ENCODE assay signal across 8 cellular contexts in genomic region chr3:51974963-51975856, GRCh38. TPM values are rescaled to one million over a fixed set of nuclear protein-coding genes. Genes with fewer than 3 reads are reported as not detected.
DNase-seq lines count a peak whose midpoint lies in the region; ATAC-seq and TF ChIP-seq lines count a peak whose summit lies in the region.

Gene ABHD14A, plus strand, starts transcription at chr3:51975064. Its CDS starts 72 bp downstream, at chr3:51975136.

- H3K36me3 Mint-ChIP-seq in immature natural killer cell = no peaks in the 10 kb centered on the region

- H3K4me2 ChIP-seq in smooth muscle cell = peak within 1 kb of the TSS; percentile 98

- peaks cover 3 to 9% (median 5%) of the 10 kb centered on the region in 3 donors for H3K27me3 Mint-ChIP-seq in immature natural killer cell (ENCODE audit: low read depth in 3 of 3)

- peak; percentile 72 for DNase-seq in ELR (ENCODE audit: low read depth)
- peak; percentile 50 for DNase-seq in MV-4-11 (lab: John Stamatoyannopoulos, UW)
- peak; percentile 69 for DNase-seq in WERI-Rb-1
- DNase-seq in cardiac fibroblast (ENCODE audit: low read depth in 2 of 2) = peak; percentile 59 to 74
- peak; percentile 77 to 81 (median 80) for DNase-seq in immature natural killer cell
- peak; percentile 39 for DNase-seq in smooth muscle cell (lab: John Stamatoyannopoulos, UW; ENCODE audit: unreplicated experiment)
- no peak for DNase-seq in NCI-H187 treated with DMSO at 0.1 percent for 48 hours (lab: John Stamatoyannopoulos, UW)

- TF ChIP-seq CTCF in WERI-Rb-1 (IDR thresholded peaks at IDR 0.05; ENCODE audit: low read depth, low read length) (no peak), cardiac fibroblast (IDR thresholded peaks at IDR 0.05; ENCODE audit: low read depth, low read length) (no peak), smooth muscle cell (IDR thresholded peaks at IDR 0.05; ENCODE audit: borderline replicate concordance, insufficient read depth, poor library complexity, severe bottlenecking) (peak; percentile 6)

- no peak within 1 kb of the TSS for H3K9ac ChIP-seq in smooth muscle cell (ENCODE audit: low read depth)

- 4% methylated on average over 59 of the region's 63 CpGs for WGBS in smooth muscle cell (ENCODE audit: low lambda C conversion rate)

- peaks cover 36 to 41% of the 10 kb centered on the region in 2 donors for H3K4me1 Mint-ChIP-seq in immature natural killer cell

- H3K4me1 ChIP-seq in smooth muscle cell (ENCODE audit: low read depth) = peaks cover 21% of the 10 kb centered on the region

- peak within 1 kb of the TSS; percentile 85 to 94 (median 92) for H3K27ac Mint-ChIP-seq in immature natural killer cell

- peaks cover 8% of the 10 kb centered on the region for H3K79me2 ChIP-seq in smooth muscle cell (ENCODE audit: low read depth)

- no peaks in the 10 kb centered on the region for H4K20me1 ChIP-seq in smooth muscle cell (ENCODE audit: low read depth)

- peak; percentile 58 for ATAC-seq in GM21825 (IDR thresholded peaks at IDR 0.05; ENCODE audit: unreplicated experiment)

- H2AFZ ChIP-seq in smooth muscle cell (ENCODE audit: low read depth) = peak within 1 kb of the TSS; percentile 95

- H3K4me3 ChIP-seq in WERI-Rb-1 (ENCODE audit: low read depth, low read length) (peak within 1 kb of the TSS; percentile 78), cardiac fibroblast (replicated peaks in 1 of 2; ENCODE audit: low read depth in 2 of 2, low read length in 2 of 2) (peak within 1 kb of the TSS; percentile 75 to 82), smooth muscle cell (peak within 1 kb of the TSS; percentile 69)

- H3K27me3 ChIP-seq in WERI-Rb-1 (ENCODE audit: insufficient read depth, low read depth, severe bottlenecking) = no peaks in the 10 kb centered on the region
- no peaks in the 10 kb centered on the region for H3K27me3 ChIP-seq in smooth muscle cell (ENCODE audit: low read depth)

- H3K27ac ChIP-seq in WERI-Rb-1 (peak within 1 kb of the TSS; percentile 94), smooth muscle cell (ENCODE audit: low read depth) (no peak within 1 kb of the TSS)

- H3F3A ChIP-seq in smooth muscle cell (ENCODE audit: low read depth) = peaks cover 21% of the 10 kb centered on the region

- H3K9me3 ChIP-seq in WERI-Rb-1 (ENCODE audit: severe bottlenecking) = no peaks in the 10 kb centered on the region
- no peaks in the 10 kb centered on the region for H3K9me3 ChIP-seq in smooth muscle cell (replicated peaks; ENCODE audit: low read depth)

- peak within 1 kb of the TSS; percentile 95 to 98 (median 96) for H3K4me3 Mint-ChIP-seq in immature natural killer cell

- H3K36me3 ChIP-seq in WERI-Rb-1 (peaks cover 10% of the 10 kb centered on the region), smooth muscle cell (ENCODE audit: low read depth) (no peaks in the 10 kb centered on the region)

- H3K9me3 Mint-ChIP-seq in immature natural killer cell = peaks cover 0 to 1% (median 0%) of the 10 kb centered on the region in 6 donors

RNA-seq across cellular contexts. Expression of gene ABHD14A, which starts in this region (rescaled TPM):
- 100 to 1,000 TPM in 1 of 3 donors, 10 to 100 TPM in 2; 90.2 to 134 (median 97.6) TPM for polyA plus RNA-seq in immature natural killer cell
- 6.2 and 16.1 TPM in 2 replicates for total RNA-seq in smooth muscle cell
- 38.6 and 49.7 TPM in 2 replicates for polyA plus RNA-seq in smooth muscle cell
